In genomic region chr7:51263631-51264484, GRCh38 we compare ENCODE assay signal across 12 cellular contexts. TPM values are rescaled to one million over a fixed set of nuclear protein-coding genes. Genes with fewer than 3 reads are reported as not detected.
DNase-seq lines count a peak whose midpoint lies in the region; ATAC-seq, FAIRE-seq and TF ChIP-seq lines count a peak whose summit lies in the region.
"Had no signal": no experiment of that assay in that cellular context is flagged by ENCODE, and none has a peak within 500 bp of the region (broad histone marks: within the 10 kb centered on the region; RNA-seq: fewer than 3 reads in every experiment).

No MANE protein-coding gene starts in this region.

- intact Hi-C loops in HepG2 (cut with micrococcal nuclease; ENCODE audit: unreplicated experiment), result no loop called here

- no peak overlapping the region for H4K8ac ChIP-seq in mesenchymal stem cell (ENCODE audit: low read length)

- H2AFZ ChIP-seq in HepG2 (ENCODE audit: low read length), result no peak overlapping the region
- no peak overlapping the region for H2AFZ ChIP-seq in mesenchymal stem cell (ENCODE audit: low read depth, low read length)

- H3K18ac ChIP-seq in mesenchymal stem cell (ENCODE audit: low read depth in 1 of 2, low read length in 2 of 2), result no peak overlapping the region

- peak overlapping the region in 1 of 2 donors; percentile 7 for H3K9ac ChIP-seq in liver (ENCODE audit: low read depth in 1 of 2, low read length in 2 of 2)
- no peak overlapping the region for H3K9ac ChIP-seq in HepG2 (ENCODE audit: insufficient read depth, low read depth, low read length)
- H3K9ac ChIP-seq in mesenchymal stem cell (ENCODE audit: low read length), result no peak overlapping the region

- no peaks in the 10 kb centered on the region for H3K36me3 ChIP-seq in liver (ENCODE audit: control insufficient read depth in 4 of 4, insufficient read depth in 3 of 4, low read depth in 1 of 4, low read length in 3 of 4)
- no peaks in the 10 kb centered on the region for H3K36me3 ChIP-seq in HepG2 (replicated peaks in 1 of 2; ENCODE audit: control insufficient read depth in 1 of 2, insufficient read depth in 2 of 2, low read length in 2 of 2)
- no peaks in the 10 kb centered on the region for H3K36me3 ChIP-seq in mesenchymal stem cell (ENCODE audit: control insufficient read depth in 1 of 2, insufficient read depth in 2 of 2, low read depth in 1 of 2, low read length in 2 of 2)

- POLR2A ChIA-PET in HepG2 (lab: Yijun Ruan, JAX), result interaction anchor here (1.2 kb wide), 1 partner anchor 51 kb away, joined by 3 read pairs; no protein-coding TSS in a partner anchor

- H2BK12ac ChIP-seq in mesenchymal stem cell (ENCODE audit: low read length in 2 of 2), result no peak overlapping the region

- H3K9me3 ChIP-seq in liver (ENCODE audit: control insufficient read depth in 4 of 4, low read length in 3 of 4), result no peaks in the 10 kb centered on the region
- no peaks in the 10 kb centered on the region for H3K9me3 ChIP-seq in HepG2 (ENCODE audit: low read length)
- no peaks in the 10 kb centered on the region for H3K9me3 ChIP-seq in mesenchymal stem cell (ENCODE audit: control insufficient read depth, low read length)

- TF ChIP-seq EP300 in HepG2 (IDR thresholded peaks at IDR 0.05; ENCODE audit: low read depth in 2 of 2, low read length in 2 of 2), result no peak
- TF ChIP-seq EP300 in HepG2 (CRISPR knock-in tag; IDR thresholded peaks at IDR 0.05; ENCODE audit: borderline replicate concordance), result no peak

- CTCF ChIA-PET in HepG2 (lab: Yijun Ruan, JAX; ENCODE audit: low intra/inter-chr PET ratio, low total read pairs), result no interaction called here

- TF ChIP-seq RAD21 in liver (IDR thresholded peaks at IDR 0.05) (peak in 1 of 2 donors; percentile 19), HepG2 (CRISPR knock-in tag; IDR thresholded peaks at IDR 0.05) (no peak)

- H2BK120ac ChIP-seq in mesenchymal stem cell (ENCODE audit: low read depth, low read length), result no peak overlapping the region

- no peak for ATAC-seq in HepG2
- ATAC-seq in HG03175 (IDR thresholded peaks at IDR 0.05; ENCODE audit: unreplicated experiment), result no peak

- no peaks in the 10 kb centered on the region for H3K27me3 ChIP-seq in liver (ENCODE audit: control insufficient read depth in 4 of 4, insufficient read depth in 4 of 4, low read length in 3 of 4)
- no peaks in the 10 kb centered on the region for H3K27me3 ChIP-seq in HepG2 (ENCODE audit: control insufficient read depth in 1 of 2, insufficient read depth in 2 of 2, low read length in 2 of 2)
- peaks cover 4 to 22% of the 10 kb centered on the region in 2 experiments for H3K27me3 ChIP-seq in mesenchymal stem cell (ENCODE audit: control insufficient read depth in 1 of 2, insufficient read depth in 1 of 2, low read length in 2 of 2)

- H2AK5ac ChIP-seq in mesenchymal stem cell (ENCODE audit: low read length, severe bottlenecking), result no peak overlapping the region

- H3K27ac ChIP-seq in liver (ENCODE audit: low read depth in 1 of 2, low read length in 2 of 2) (peak overlapping the region; percentile 72 to 82), HepG2 (ENCODE audit: extremely low read length, insufficient read depth, low read length) (no peak overlapping the region), mesenchymal stem cell (ENCODE audit: low read length, poor library complexity, severe bottlenecking) (no peak overlapping the region)

- no peaks in the 10 kb centered on the region for H4K20me1 ChIP-seq in HepG2 (ENCODE audit: insufficient read depth, low read length)

- DNase-seq in HepG2 (ENCODE audit: low spot score) (no peak), epithelial cell of esophagus (ENCODE audit: low read depth) (peak; percentile 49), middle frontal gyrus (ENCODE audit: extremely low spot score, low spot score) (peak; percentile 2), SK-N-DZ (ENCODE audit: low spot score) (no peak), NCI-H1105 (lab: John Stamatoyannopoulos, UW) (no peak), mesenchymal stem cell (no peak)
- DNase-seq: ACHN; activated gamma-delta T cell treated with Interleukin-2 at 50 U/mL for 16 hours; central memory CD4-positive, alpha-beta T cell; NCI-H524 treated with DMSO at 0.1 percent for 48 hours had no signal

- WGBS in liver, result 64% methylated on average over 10 of the region's 10 CpGs
- WGBS in HepG2 (ENCODE audit: low lambda C conversion rate), result 90% methylated on average over 10 of the region's 10 CpGs
- 90% methylated on average over 9 of the region's 10 CpGs for WGBS in mesenchymal stem cell

- peaks cover 12 to 49% (median 40%) of the 10 kb centered on the region in 4 donors for H3K4me1 ChIP-seq in liver (ENCODE audit: control insufficient read depth in 4 of 4, insufficient read depth in 4 of 4, low read length in 3 of 4)
- H3K4me1 ChIP-seq in HepG2 (ENCODE audit: insufficient read depth, low read length), result peaks cover 39% of the 10 kb centered on the region
- no peaks in the 10 kb centered on the region for H3K4me1 ChIP-seq in mesenchymal stem cell (ENCODE audit: control insufficient read depth, insufficient read depth, low read depth, low read length)

- H2BK15ac ChIP-seq in mesenchymal stem cell (ENCODE audit: low read depth, poor library complexity, severe bottlenecking), result no peak overlapping the region

- H3K4me2 ChIP-seq in HepG2 (ENCODE audit: low read depth, low read length), result no peak overlapping the region
- H3K4me2 ChIP-seq in mesenchymal stem cell (ENCODE audit: low read length, poor library complexity, severe bottlenecking), result no peak overlapping the region

- BruUV-seq in HepG2 (replicated peaks; lab: Mats Ljungman, UMichigan), result no TSS peak

- no peak overlapping the region for H4K91ac ChIP-seq in mesenchymal stem cell (ENCODE audit: low read length)

- no peak for FAIRE-seq in HepG2 (lab: Jason Lieb, UNC)

- H3K14ac ChIP-seq in mesenchymal stem cell (ENCODE audit: low read length in 2 of 2), result no peak overlapping the region

- H3K4ac ChIP-seq in mesenchymal stem cell (ENCODE audit: low read depth in 1 of 2, low read length in 2 of 2), result no peak overlapping the region

- no peak overlapping the region for H3K4me3 ChIP-seq in liver (ENCODE audit: low read depth in 1 of 3, low read length in 3 of 3)
- no peak overlapping the region for H3K4me3 ChIP-seq in HepG2 (replicated peaks in 1 of 3; ENCODE audit: insufficient read depth in 1 of 3, low read depth in 2 of 3, low read length in 3 of 3)
- H3K4me3 ChIP-seq in epithelial cell of esophagus (ENCODE audit: low read length), result peak overlapping the region; percentile 7
- H3K4me3 ChIP-seq in mesenchymal stem cell (ENCODE audit: insufficient read depth in 1 of 2, low read depth in 1 of 2, low read length in 2 of 2), result no peak overlapping the region

- peaks cover 14% of the 10 kb centered on the region for H3K79me2 ChIP-seq in HepG2 (ENCODE audit: insufficient read depth, low read length)

- TF ChIP-seq CTCF in liver (IDR thresholded peaks at IDR 0.05; ENCODE audit: low read depth, low read length, missing input control) (no peak), HepG2 (CRISPR knock-in tag; IDR thresholded peaks at IDR 0.05) (no peak), epithelial cell of esophagus (IDR thresholded peaks at IDR 0.05; ENCODE audit: insufficient read depth, low read depth, low read length, missing control alignments) (no peak)

- no peak for TF ChIP-seq POLR2A in HepG2 (IDR thresholded peaks at IDR 0.05; ENCODE audit: insufficient read depth in 1 of 2, low read depth in 2 of 2, low read length in 2 of 2)

- H2BK5ac ChIP-seq in mesenchymal stem cell (ENCODE audit: low read depth, low read length, poor library complexity, severe bottlenecking), result no peak overlapping the region

- no peak overlapping the region for H3K23ac ChIP-seq in mesenchymal stem cell (ENCODE audit: low read length in 2 of 2)

- no peaks in the 10 kb centered on the region for H3K79me1 ChIP-seq in mesenchymal stem cell (replicated peaks; ENCODE audit: low read length, poor library complexity, severe bottlenecking)

- in situ Hi-C loops in HepG2 (cut with HindIII; ENCODE audit: extremely low pct_ligation_motif_present, low pct_unique_long_range_greater_than_20kb), result no loop called here

TF ChIP-seq in liver, 16 proteins besides CTCF, POLR2A, EP300 and RAD21 (continues in another document):
- TF ChIP-seq RXRA (IDR thresholded peaks at IDR 0.05), result peak in 1 of 2 donors; percentile 59
- no peak for TF ChIP-seq GABPA (IDR thresholded peaks at IDR 0.05 in 1 of 2, conservative IDR thresholded peaks at IDR 0.05 in 1 of 2)
- TF ChIP-seq NR2F2 (IDR thresholded peaks at IDR 0.05), result peak; percentile 11

TF ChIP-seq in HepG2, 621 proteins besides CTCF, POLR2A, EP300 and RAD21 (continues in another document):
- no peak for TF ChIP-seq NFATC3 (CRISPR knock-in tag; IDR thresholded peaks at IDR 0.05)

RNA-seq across cellular contexts. Expression of gene COBL, which starts 52.8 kb away (rescaled TPM):
- total RNA-seq in liver (10 to 100 TPM in 1 of 2 donors, 1 to 10 TPM in 1; 5.8 to 18.7 TPM), HepG2 (2016; rRNA removed; fragmentation: Illumina TruSeq; extraction: Trizol) (3.8 and 4.4 TPM in 2 replicates)
- polyA plus RNA-seq in liver (10 to 100 TPM in 1 of 2 donors, 1 to 10 TPM in 1; 8.6 to 12.8 TPM), HepG2 (2011; rRNA removed) (4.9 and 8.4 TPM in 2 replicates)
- 1.7 and 3.4 TPM in 2 replicates for total RNA-seq in HepG2 (2016; cell fraction: cytosol; rRNA removed; fragmentation: Illumina TruSeq; extraction: Trizol; ENCODE audit: low read depth)
- 2.9 and 3.7 TPM in 2 replicates for total RNA-seq in HepG2 (2016; cell fraction: insoluble cytoplasmic fraction; rRNA removed; fragmentation: Illumina TruSeq; extraction: Trizol)
- 3.3 TPM in 2 replicates for total RNA-seq in HepG2 (2016; cell fraction: membrane; rRNA removed; fragmentation: Illumina TruSeq; extraction: Trizol)
- total RNA-seq in HepG2 (2016; cell fraction: nucleus; rRNA removed; fragmentation: Illumina TruSeq; extraction: Trizol), result 7.8 and 8.5 TPM in 2 replicates
- polyA plus RNA-seq in HepG2 (2011; cell fraction: cytosol; rRNA removed), result 3.8 and 4.6 TPM in 2 replicates
- 5.7 and 7.9 TPM in 2 replicates for polyA plus RNA-seq in HepG2 (2011; cell fraction: nucleus; rRNA removed)
- polyA plus RNA-seq in HepG2 (2012), result 13.2 and 13.3 TPM in 2 replicates
- 0.85 and 0.88 TPM in 2 replicates for polyA plus RNA-seq in HepG2 (2016; cell fraction: cytosol; fragmentation: Illumina TruSeq; extraction: Trizol; ENCODE audit: low read depth)
- polyA plus RNA-seq in HepG2 (2016; cell fraction: insoluble cytoplasmic fraction; fragmentation: Illumina TruSeq; extraction: Trizol; ENCODE audit: low read depth), result 4.3 and 5.9 TPM in 2 replicates
- 1.7 and 2.0 TPM in 2 replicates for polyA plus RNA-seq in HepG2 (2016; cell fraction: membrane; fragmentation: Illumina TruSeq; extraction: Trizol; ENCODE audit: low read depth)
- polyA plus RNA-seq in HepG2 (2016; cell fraction: nucleus; fragmentation: Illumina TruSeq; extraction: Trizol; ENCODE audit: insufficient read depth, low read depth), result 7.6 and 8.4 TPM in 2 replicates
- 15.4 and 59.2 TPM in 2 replicates for polyA minus RNA-seq in HepG2 (2011; rRNA and poly(A)+ RNA removed; ENCODE audit: low replicate concordance)
- 5.0 and 7.4 TPM in 2 replicates for polyA minus RNA-seq in HepG2 (2011; cell fraction: cytosol; rRNA and poly(A)+ RNA removed)
- 17.9 and 22.8 TPM in 2 replicates for polyA minus RNA-seq in HepG2 (2011; cell fraction: nucleus; rRNA and poly(A)+ RNA removed)
- not detected in 2 replicates for polyA plus RNA-seq in SK-N-DZ (2014; cell fraction: cytosol; rRNA removed)
- polyA plus RNA-seq in SK-N-DZ (2014; cell fraction: nucleus; rRNA removed), result not detected in 2 replicates
- polyA plus RNA-seq in mesenchymal stem cell (2013, experiment 1 of 2), result 0.03 TPM
- polyA plus RNA-seq in mesenchymal stem cell (2013, experiment 2 of 2), result 0.03 TPM

Comparison
In these comparisons a context has a peak if more than half of its experiments do, and no peak if none do; other contexts are left out.
1. H3K27ac ChIP-seq: peak in liver (2 of 2); none in HepG2 (single experiment) and mesenchymal stem cell (single experiment).
2. DNase-seq: peak in epithelial cell of esophagus (single experiment) and middle frontal gyrus (single experiment); none in HepG2 (single experiment), SK-N-DZ (single experiment), NCI-H1105 (single experiment) and mesenchymal stem cell (single experiment).